Comparison of ENCODE assay signal across 21 cellular contexts in genomic region chr5:5480481-5481111, GRCh38. TPM values are rescaled to one million over a fixed set of nuclear protein-coding genes. Genes with fewer than 3 reads are reported as not detected.
DNase-seq lines count a peak whose midpoint lies in the region; ATAC-seq, FAIRE-seq and TF ChIP-seq lines count a peak whose summit lies in the region.
"Had no signal": no experiment of that assay in that cellular context is flagged by ENCODE, and none has a peak within 500 bp of the region (broad histone marks: within the 10 kb centered on the region; RNA-seq: fewer than 3 reads in every experiment).

No MANE protein-coding gene starts in this region.

- FAIRE-seq in small intestine (lab: Jason Lieb, UNC): no peak
- FAIRE-seq: A549, GM12892, HTR-8/SVneo had no signal

- H3K4me3 ChIP-seq in gastrocnemius medialis (no peak overlapping the region), sigmoid colon (no peak overlapping the region), small intestine (ENCODE audit: low read depth in 1 of 2, low read length in 2 of 2) (no peak overlapping the region)
- H3K4me3 ChIP-seq: A549, hepatocyte, left lung, upper lobe of right lung had no signal

- peak overlapping the region; percentile 89 for H3K27ac Mint-ChIP-seq in activated CD8-positive, alpha-beta memory T cell treated with anti-CD3 and anti-CD28 coated beads, Interleukin-2, amount 10 ng/mL, durations not matched to agents 7 days and 5 days
- H3K27ac Mint-ChIP-seq in T-helper 17 cell: peak overlapping the region; percentile 87

- no peak for TF ChIP-seq EP300 in sigmoid colon (IDR thresholded peaks at IDR 0.05)

- intact Hi-C loops in gastrocnemius medialis (cut with DNase I; ENCODE audit: low total_unique reads) (loop anchor here (2.0 to 5.0 kb wide), 4 partner anchors 58 to 1347 kb away; partner anchors contain the start of genes ICE1 and TENT4A), sigmoid colon (cut with DNase I) (no loop called here)

- H3K36me3 Mint-ChIP-seq in activated CD8-positive, alpha-beta memory T cell treated with anti-CD3 and anti-CD28 coated beads, Interleukin-2, amount 10 ng/mL, durations not matched to agents 7 days and 5 days: peaks cover 42% of the 10 kb centered on the region
- peaks cover 3% of the 10 kb centered on the region for H3K36me3 Mint-ChIP-seq in T-helper 17 cell (ENCODE audit: low read depth)

- no peaks in the 10 kb centered on the region for H3K9me3 Mint-ChIP-seq in activated CD8-positive, alpha-beta memory T cell treated with anti-CD3 and anti-CD28 coated beads, Interleukin-2, amount 10 ng/mL, durations not matched to agents 7 days and 5 days (ENCODE audit: low read depth)

- WGBS in sigmoid colon, 2 donors: 92 to 94% methylated on average over 8 of the region's 8 CpGs
- 86 to 96% (median 91%) methylated on average over 8 of the region's 8 CpGs for WGBS in small intestine, 3 donors

- H3K27me3 ChIP-seq in gastrocnemius medialis: no peaks in the 10 kb centered on the region
- H3K27me3 ChIP-seq in sigmoid colon: no peaks in the 10 kb centered on the region
- no peaks in the 10 kb centered on the region for H3K27me3 ChIP-seq in small intestine (ENCODE audit: control insufficient read depth in 2 of 2, insufficient read depth in 2 of 2, low read length in 2 of 2)
- H3K27me3 ChIP-seq: hepatocyte, left lung, upper lobe of right lung had no signal

- peak overlapping the region; percentile 23 for H3K4me3 Mint-ChIP-seq in activated CD8-positive, alpha-beta memory T cell treated with anti-CD3 and anti-CD28 coated beads, Interleukin-2, amount 10 ng/mL, durations not matched to agents 7 days and 5 days
- H3K4me3 Mint-ChIP-seq in T-helper 17 cell: peak overlapping the region; percentile 70

- H3K4me1 ChIP-seq in gastrocnemius medialis: peaks cover 23 to 28% of the 10 kb centered on the region in 2 donors
- H3K4me1 ChIP-seq in sigmoid colon: no peaks in the 10 kb centered on the region
- no peaks in the 10 kb centered on the region for H3K4me1 ChIP-seq in small intestine (ENCODE audit: control insufficient read depth in 2 of 2, insufficient read depth in 1 of 2, low read depth in 1 of 2, low read length in 1 of 2)
- H3K4me1 ChIP-seq: A549, left lung, upper lobe of right lung had no signal

- peaks cover 22% of the 10 kb centered on the region for H3K4me1 Mint-ChIP-seq in activated CD8-positive, alpha-beta memory T cell treated with anti-CD3 and anti-CD28 coated beads, Interleukin-2, amount 10 ng/mL, durations not matched to agents 7 days and 5 days
- H3K4me1 Mint-ChIP-seq in T-helper 17 cell: peaks cover 14% of the 10 kb centered on the region

- TF ChIP-seq CTCF in gastrocnemius medialis (IDR thresholded peaks at IDR 0.05 in 4 of 5, conservative IDR thresholded peaks at IDR 0.05 in 1 of 5) (no peak), sigmoid colon (IDR thresholded peaks at IDR 0.05) (no peak), GM13976 (IDR thresholded peaks at IDR 0.05; ENCODE audit: borderline replicate concordance, control extremely low read depth, extremely low read depth, insufficient read depth, missing control alignments) (no peak)

- in situ Hi-C loops in gastrocnemius medialis (cut with MboI; ENCODE audit: low sequenced_read_pairs in 4 of 4) (loop anchor here in 3 of 4 donors (10.0 to 25.0 kb wide), 2 partner anchors 1094 to 1107 kb away; no protein-coding TSS in a partner anchor), GM13976 (cut with MboI; ENCODE audit: low sequenced_read_pairs, unreplicated experiment) (loop anchor here (25.0 kb wide), 2 partner anchors 407 to 1257 kb away; no protein-coding TSS in a partner anchor)

- peak; percentile 61 for ATAC-seq in activated CD8-positive, alpha-beta memory T cell treated with anti-CD3 and anti-CD28 coated beads, Interleukin-2, amount 10 ng/mL, durations not matched to agents 7 days and 5 days
- ATAC-seq in HG02973 (IDR thresholded peaks at IDR 0.05; ENCODE audit: unreplicated experiment) (peak; percentile 65), T-helper 17 cell (peak; percentile 55), gastrocnemius medialis (no peak)
- ATAC-seq: A549, left lung, Right ventricle myocardium inferior, upper lobe of right lung had no signal

- no peaks in the 10 kb centered on the region for H3K27me3 Mint-ChIP-seq in activated CD8-positive, alpha-beta memory T cell treated with anti-CD3 and anti-CD28 coated beads, Interleukin-2, amount 10 ng/mL, durations not matched to agents 7 days and 5 days
- H3K27me3 Mint-ChIP-seq in T-helper 17 cell: no peaks in the 10 kb centered on the region

- CTCF ChIA-PET in activated CD8-positive, alpha-beta memory T cell treated with anti-CD3 and anti-CD28 coated beads, Interleukin-2, amount 10 ng/mL, durations not matched to agents 7 days and 5 days (lab: Charles Lee): interaction anchor here (0.8 to 1.0 kb wide), 2 partner anchors 7 to 59 kb away, joined by 3 read pairs; no protein-coding TSS in a partner anchor

- no peak for DNase-seq in activated CD8-positive, alpha-beta memory T cell treated with anti-CD3 and anti-CD28 coated beads, Interleukin-2, amount 10 ng/mL, durations not matched to agents 7 days and 5 days
- no peak for DNase-seq in activated CD8-positive, alpha-beta memory T cell treated with anti-CD3 and anti-CD28 coated beads for 24 hours
- DNase-seq in T-helper 17 cell: no peak
- no peak for DNase-seq in gastrocnemius medialis
- DNase-seq in sigmoid colon: no peak
- no peak for DNase-seq in GM13976 (ENCODE audit: low spot score)
- no peak for DNase-seq in small intestine
- DNase-seq: activated gamma-delta T cell, DMS79 treated with DMSO at 0.1 percent for 48 hours, left lung, NCI-H1417, NCI-H510A treated with DMSO at 0.1 percent for 48 hours, upper lobe of right lung, WERI-Rb-1 had no signal

- H3K9me3 ChIP-seq in T-helper 17 cell (ENCODE audit: control insufficient read depth, low read length, poor library complexity, severe bottlenecking): no peaks in the 10 kb centered on the region
- no peaks in the 10 kb centered on the region for H3K9me3 ChIP-seq in gastrocnemius medialis
- no peaks in the 10 kb centered on the region for H3K9me3 ChIP-seq in sigmoid colon
- H3K9me3 ChIP-seq in small intestine (ENCODE audit: control insufficient read depth, low read depth): no peaks in the 10 kb centered on the region
- H3K9me3 ChIP-seq: A549, left lung, upper lobe of right lung had no signal

- TF ChIP-seq POLR2A in gastrocnemius medialis (IDR thresholded peaks at IDR 0.05) (no peak), sigmoid colon (IDR thresholded peaks at IDR 0.05) (no peak)

- H3K36me3 ChIP-seq in gastrocnemius medialis: peaks cover 0 to 20% of the 10 kb centered on the region in 2 donors
- H3K36me3 ChIP-seq in sigmoid colon: peaks cover 0 to 45% (median 10%) of the 10 kb centered on the region in 4 donors
- H3K36me3 ChIP-seq in small intestine (ENCODE audit: control insufficient read depth in 2 of 2, insufficient read depth in 2 of 2, low read length in 2 of 2): peaks cover 3 to 7% of the 10 kb centered on the region in 2 donors

- H3K27ac ChIP-seq in gastrocnemius medialis: peak overlapping the region; percentile 71 to 85 (median 84)
- no peak overlapping the region for H3K27ac ChIP-seq in sigmoid colon
- H3K27ac ChIP-seq in small intestine (ENCODE audit: low read depth in 1 of 2, low read length in 1 of 2): peak overlapping the region in 1 of 2 donors; percentile 75
- H3K27ac ChIP-seq: A549, epithelial cell of prostate, hepatocyte, left lung, upper lobe of right lung, WERI-Rb-1 had no signal

RNA-seq across cellular contexts. Expression of gene ICE1, which starts 58.1 kb away (rescaled TPM):
- 10 to 100 TPM; 28.9 to 29.7 TPM for total RNA-seq in activated CD8-positive, alpha-beta memory T cell treated with anti-CD3 and anti-CD28 coated beads, Interleukin-2, amount 10 ng/mL, durations not matched to agents 7 days and 5 days
- total RNA-seq in T-helper 17 cell (10 to 100 TPM; 28.9 to 36.3 TPM), gastrocnemius medialis (10 to 100 TPM; 24.9 to 34.7 (median 32.7) TPM), sigmoid colon (10 to 100 TPM; 28.1 to 32.6 (median 30.8) TPM)
- polyA plus RNA-seq in sigmoid colon (1 to 10 TPM; 4.4 to 9.0 (median 4.8) TPM), small intestine (1 to 10 TPM; 5.9 to 7.8 (median 7.8) TPM)

Comparison
In these comparisons a context has a peak if more than half of its experiments do, and no peak if none do; other contexts are left out.
1. ATAC-seq: peak in activated CD8-positive, alpha-beta memory T cell treated with anti-CD3 and anti-CD28 coated beads, Interleukin-2, amount 10 ng/mL, durations not matched to agents 7 days and 5 days (single experiment), HG02973 (single experiment) and T-helper 17 cell (single experiment); none in gastrocnemius medialis (0 of 2).
2. H3K27ac ChIP-seq: peak in gastrocnemius medialis (4 of 4); none in sigmoid colon (0 of 4).